In genomic region chr10:122878799-122879338, GRCh38 we compare ENCODE assay signal across 9 cellular contexts. TPM values are rescaled to one million over a fixed set of nuclear protein-coding genes. Genes with fewer than 3 reads are reported as not detected.
DNase-seq lines count a peak whose midpoint lies in the region; ATAC-seq and TF ChIP-seq lines count a peak whose summit lies in the region.
"Had no signal": no experiment of that assay in that cellular context is flagged by ENCODE, and none has a peak within 500 bp of the region (broad histone marks: within the 10 kb centered on the region; RNA-seq: fewer than 3 reads in every experiment).

No MANE protein-coding gene starts in this region.

- peak overlapping the region; percentile 55 to 65 (median 60) for H3K27ac ChIP-seq in esophagus muscularis mucosa (replicated peaks in 1 of 4)
- no peak overlapping the region for H3K27ac ChIP-seq in trophoblast cell (ENCODE audit: low read depth, low read length)

- CTCF ChIA-PET in activated CD8-positive, alpha-beta memory T cell treated with anti-CD3 and anti-CD28 coated beads, Interleukin-2, amount 10 ng/mL, durations not matched to agents 7 days and 5 days (lab: Charles Lee), result interaction anchor here (1.3 kb wide), 1 partner anchor 84 kb away, joined by 3 read pairs; no protein-coding TSS in a partner anchor

- H3K36me3 ChIP-seq in esophagus muscularis mucosa (no peaks in the 10 kb centered on the region), trophoblast cell (ENCODE audit: control insufficient read depth in 1 of 2, insufficient read depth in 2 of 2, low read length in 2 of 2) (no peaks in the 10 kb centered on the region)

- peaks cover 62% of the 10 kb centered on the region for H3K4me1 Mint-ChIP-seq in activated CD8-positive, alpha-beta memory T cell treated with anti-CD3 and anti-CD28 coated beads, Interleukin-2, amount 10 ng/mL, durations not matched to agents 7 days and 5 days

- TF ChIP-seq POLR2A in esophagus muscularis mucosa (IDR thresholded peaks at IDR 0.05; ENCODE audit: low read depth), result no peak

- no peak overlapping the region for H3K9ac ChIP-seq in trophoblast cell (ENCODE audit: low read length)

- peaks cover 51% of the 10 kb centered on the region for H3K36me3 Mint-ChIP-seq in activated CD8-positive, alpha-beta memory T cell treated with anti-CD3 and anti-CD28 coated beads, Interleukin-2, amount 10 ng/mL, durations not matched to agents 7 days and 5 days

- H3K9me3 ChIP-seq in esophagus muscularis mucosa (no peaks in the 10 kb centered on the region), trophoblast cell (ENCODE audit: insufficient read depth, low read depth, low read length) (no peaks in the 10 kb centered on the region)

- no peak for DNase-seq in activated CD8-positive, alpha-beta memory T cell treated with anti-CD3 and anti-CD28 coated beads, Interleukin-2, amount 10 ng/mL, durations not matched to agents 7 days and 5 days
- no peak for DNase-seq in activated CD8-positive, alpha-beta memory T cell treated with anti-CD3 and anti-CD28 coated beads, Interleukin-2, amount 50 U/mL, for 48 hours
- DNase-seq in SHP77 treated with DMSO at 0.1 percent for 48 hours (lab: John Stamatoyannopoulos, UW) (peak; percentile 42), esophagus muscularis mucosa (ENCODE audit: extremely low spot score) (no peak), trophoblast cell (peak in 1 of 2 donors; percentile 1), SW480 (ENCODE audit: low spot score) (no peak), dedifferentiated amniotic fluid mesenchymal stem cell (ENCODE audit: extremely low spot score) (no peak)

- peak overlapping the region; percentile 59 to 74 (median 69) for H3K4me3 ChIP-seq in esophagus muscularis mucosa
- peak overlapping the region; percentile 38 for H3K4me3 ChIP-seq in trophoblast cell (ENCODE audit: low read depth, low read length)

- no peak overlapping the region for H2BK12ac ChIP-seq in trophoblast cell (ENCODE audit: low read length)

- peak overlapping the region; percentile 93 for H3K27ac Mint-ChIP-seq in activated CD8-positive, alpha-beta memory T cell treated with anti-CD3 and anti-CD28 coated beads, Interleukin-2, amount 10 ng/mL, durations not matched to agents 7 days and 5 days

- H2AK5ac ChIP-seq in trophoblast cell (ENCODE audit: low read length), result no peak overlapping the region

- peaks cover 11% of the 10 kb centered on the region for H3K9me3 Mint-ChIP-seq in activated CD8-positive, alpha-beta memory T cell treated with anti-CD3 and anti-CD28 coated beads, Interleukin-2, amount 10 ng/mL, durations not matched to agents 7 days and 5 days (ENCODE audit: low read depth)

- H3K79me2 ChIP-seq in trophoblast cell (ENCODE audit: control insufficient read depth, insufficient read depth, low read length, poor library complexity), result no peaks in the 10 kb centered on the region

- no peak for TF ChIP-seq EP300 in esophagus muscularis mucosa (IDR thresholded peaks at IDR 0.05)

- H3K4me1 ChIP-seq in esophagus muscularis mucosa (peaks cover 10 to 23% (median 17%) of the 10 kb centered on the region in 4 donors), trophoblast cell (ENCODE audit: control insufficient read depth in 1 of 2, insufficient read depth in 2 of 2, low read length in 2 of 2) (no peaks in the 10 kb centered on the region)

- H3K18ac ChIP-seq in trophoblast cell (ENCODE audit: low read length), result no peak overlapping the region

- no peak overlapping the region for H3K23ac ChIP-seq in trophoblast cell (ENCODE audit: low read length)

- intact Hi-C loops in esophagus muscularis mucosa (cut with DNase I), result no loop called here

- no peak overlapping the region for H4K91ac ChIP-seq in trophoblast cell (ENCODE audit: low read depth, low read length)

- no peak overlapping the region for H4K8ac ChIP-seq in trophoblast cell (ENCODE audit: low read depth, low read length)

- no peak overlapping the region for H3K14ac ChIP-seq in trophoblast cell (ENCODE audit: low read length)

- H3K79me1 ChIP-seq in trophoblast cell (ENCODE audit: low read length), result no peaks in the 10 kb centered on the region

- peak overlapping the region; percentile 9 for H3K4me2 ChIP-seq in trophoblast cell (ENCODE audit: low read length)

- no peak overlapping the region for H4K12ac ChIP-seq in trophoblast cell (ENCODE audit: low read depth, low read length)

- H3K27me3 ChIP-seq in esophagus muscularis mucosa (no peaks in the 10 kb centered on the region), trophoblast cell (ENCODE audit: insufficient read depth, low read length) (no peaks in the 10 kb centered on the region)

- no peak for TF ChIP-seq CTCF in esophagus muscularis mucosa (IDR thresholded peaks at IDR 0.05)

- no peaks in the 10 kb centered on the region for H3K27me3 Mint-ChIP-seq in activated CD8-positive, alpha-beta memory T cell treated with anti-CD3 and anti-CD28 coated beads, Interleukin-2, amount 10 ng/mL, durations not matched to agents 7 days and 5 days

- H2AFZ ChIP-seq in trophoblast cell (ENCODE audit: insufficient read depth, low read length, poor library complexity), result no peak overlapping the region

- peak overlapping the region; percentile 95 for H3K4me3 Mint-ChIP-seq in activated CD8-positive, alpha-beta memory T cell treated with anti-CD3 and anti-CD28 coated beads, Interleukin-2, amount 10 ng/mL, durations not matched to agents 7 days and 5 days

- peak; percentile 26 for ATAC-seq in activated CD8-positive, alpha-beta memory T cell treated with anti-CD3 and anti-CD28 coated beads, Interleukin-2, amount 10 ng/mL, durations not matched to agents 7 days and 5 days
- ATAC-seq in HG03060 (IDR thresholded peaks at IDR 0.05; ENCODE audit: low read depth, unreplicated experiment), result peak; percentile 16

- H3K4ac ChIP-seq in trophoblast cell (ENCODE audit: low read depth, low read length), result no peak overlapping the region

- H2BK5ac ChIP-seq in trophoblast cell (ENCODE audit: low read depth, low read length, poor library complexity), result no peak overlapping the region

- WGBS in esophagus muscularis mucosa, result 45% methylated on average over 10 of the region's 14 CpGs
- WGBS in trophoblast cell (ENCODE audit: extremely low coverage, insufficient coverage, insufficient read length), result no CpG with 5 or more reads among the region's 14 CpGs

- no peak overlapping the region for H2BK120ac ChIP-seq in trophoblast cell (ENCODE audit: insufficient read depth, low read length, poor library complexity)

RNA-seq across cellular contexts. Expression of gene FAM24B, which starts 0.5 kb away (rescaled TPM):
- total RNA-seq in activated CD8-positive, alpha-beta memory T cell treated with anti-CD3 and anti-CD28 coated beads, Interleukin-2, amount 10 ng/mL, durations not matched to agents 7 days and 5 days, result 10 to 100 TPM; 15.3 to 17.7 TPM
- total RNA-seq in esophagus muscularis mucosa, result 1 to 10 TPM in 3 of 4 donors, not detected in 1; 1.2 to 3.1 (median 2.7) TPM
- polyA plus RNA-seq in trophoblast cell (2013), result 0.21 and 0.25 TPM in 2 replicates

RNA-seq across cellular contexts. Expression of gene FAM24A, which starts 31.5 kb away (rescaled TPM):
- not detected for total RNA-seq in activated CD8-positive, alpha-beta memory T cell treated with anti-CD3 and anti-CD28 coated beads, Interleukin-2, amount 10 ng/mL, durations not matched to agents 7 days and 5 days
- not detected for total RNA-seq in esophagus muscularis mucosa
- polyA plus RNA-seq in trophoblast cell (2013), result not detected in 2 replicates
- total RNA-seq: glomerular endothelial cell had no signal

RNA-seq across cellular contexts. Expression of gene CUZD1, which starts 33.2 kb away (rescaled TPM):
- total RNA-seq in activated CD8-positive, alpha-beta memory T cell treated with anti-CD3 and anti-CD28 coated beads, Interleukin-2, amount 10 ng/mL, durations not matched to agents 7 days and 5 days, result 1 to 10 TPM; 2.8 to 3.6 TPM
- under 1 TPM; 0.17 to 0.63 (median 0.43) TPM for total RNA-seq in esophagus muscularis mucosa
- 0.33 and 0.42 TPM in 2 replicates for polyA plus RNA-seq in trophoblast cell (2013)
